In the genomic region with DNA sequence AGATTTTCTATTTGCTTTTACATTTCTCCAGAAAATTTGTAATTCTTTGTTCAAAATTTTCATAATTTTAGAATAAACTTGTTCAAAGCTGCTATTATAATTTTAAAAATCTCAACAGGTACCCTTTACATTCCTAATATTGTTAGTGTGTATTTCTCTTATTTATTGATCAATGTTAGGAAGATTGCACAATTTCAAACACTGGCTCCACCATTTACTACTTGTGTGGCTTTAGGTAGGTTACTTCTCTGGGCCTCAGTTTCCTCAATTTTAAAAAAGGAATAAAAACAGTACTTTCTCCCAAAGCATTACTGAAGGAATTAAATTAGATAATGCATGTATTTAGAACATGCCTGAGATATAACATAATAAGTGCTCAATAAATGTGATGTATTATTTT, we compare ENCODE assay signal across 6 cellular contexts.
"Had no signal": no experiment of that assay in that cellular context is flagged by ENCODE, and none has a peak within 500 bp of the region (broad histone marks: within the 10 kb centered on the region; RNA-seq: fewer than 3 reads in every experiment).

No MANE protein-coding gene starts in this region.

- H3K4me2 ChIP-seq: GM23338 had no signal

- H3K4me3 ChIP-seq: GM23338 had no signal

- H2AFZ ChIP-seq: GM23338 had no signal

- FAIRE-seq: H1 had no signal

- H3K27ac ChIP-seq: HL-60 had no signal

- ATAC-seq: GM23338 had no signal

- DNase-seq: H9, HCEC 1CT, KG1 had no signal
